Comparison of ENCODE assay signal across 22 cellular contexts in genomic region chr19:44666852-44667251, GRCh38. TPM values are rescaled to one million over a fixed set of nuclear protein-coding genes. Genes with fewer than 3 reads are reported as not detected.
DNase-seq lines count a peak whose midpoint lies in the region; ATAC-seq and TF ChIP-seq lines count a peak whose summit lies in the region.
"Had no signal": no experiment of that assay in that cellular context is flagged by ENCODE, and none has a peak within 500 bp of the region (broad histone marks: within the 10 kb centered on the region; RNA-seq: fewer than 3 reads in every experiment).

No MANE protein-coding gene starts in this region.

- no peaks in the 10 kb centered on the region for H3K27me3 Mint-ChIP-seq in activated CD4-positive, alpha-beta T cell treated with anti-CD3 and anti-CD28 coated beads for 36 hours
- no peaks in the 10 kb centered on the region for H3K27me3 Mint-ChIP-seq in activated CD4-positive, alpha-beta T cell treated with anti-CD3 and anti-CD28 coated beads, Interleukin-2, amount 10 ng/mL, durations not matched to agents 24 days and 14 days
- H3K27me3 Mint-ChIP-seq in activated T-helper 2 cell treated with anti-CD3 and anti-CD28 coated beads, Interferon-gamma antibody, Interleukin-2, Interleukin-4, amounts not matched to agents 10 μg/mL and 5 μg/mL and 100 μg/mL, durations not matched to agents 14 hours and 24 hours and 36 hours (ENCODE audit: low read depth), result no peaks in the 10 kb centered on the region

- WGBS in esophagus squamous epithelium, 2 donors, result 80 to 81% methylated on average over 5 of the region's 5 CpGs

- DNase-seq in activated CD4-positive, alpha-beta T cell treated with anti-CD3 and anti-CD28 coated beads for 36 hours, result no peak
- no peak for DNase-seq in activated CD4-positive, alpha-beta T cell treated with anti-CD3 and anti-CD28 coated beads, Interleukin-2, amount 10 ng/mL, durations not matched to agents 24 days and 14 days
- DNase-seq in KBM-7 (peak; percentile 41), esophagus squamous epithelium (lab: John Stamatoyannopoulos, UW) (no peak)
- no peak for DNase-seq in stimulated activated naive CD8-positive, alpha-beta T cell treated with anti-CD3 and anti-CD28 coated beads, Interleukin-15, Interleukin-2, amounts not matched to agents 100 U/mL and 50 U/mL, for 24 hours
- no peak for DNase-seq in activated T-helper 2 cell treated with anti-CD3 and anti-CD28 coated beads, Interferon-gamma antibody, Interleukin-2, Interleukin-4, amounts not matched to agents 10 μg/mL and 5 μg/mL and 100 μg/mL, durations not matched to agents 14 hours and 24 hours and 36 hours (ENCODE audit: low spot score)
- no peak for DNase-seq in stimulated activated CD4-positive, alpha-beta T cell treated with anti-CD3 and anti-CD28 coated beads, Interleukin-4, amount 100 ng/mL, for 24 hours
- DNase-seq in activated CD4-positive, CD25-positive, alpha-beta regulatory T cell (lab: John Stamatoyannopoulos, UW), result no peak
- DNase-seq: C1 segment of cervical spinal cord; DND-41; GOT3; NCI-H1105; NCI-H1694 treated with DMSO at 0.1 percent for 48 hours; NCI-H345; NCI-H526 treated with DMSO at 0.1 percent for 48 hours; NK-92 treated with Interleukin-12 subunit alpha and Interleukin-12 subunit beta, amount 100 ng/mL, for 24 hours; SHP77 treated with DMSO at 0.1 percent for 48 hours had no signal

- no peaks in the 10 kb centered on the region for H3K27me3 ChIP-seq in esophagus squamous epithelium

- peak overlapping the region in 3 of 4 donors; percentile 28 to 47 (median 37) for H3K27ac ChIP-seq in esophagus squamous epithelium
- H3K27ac ChIP-seq: KMS-11 had no signal

- intact Hi-C loops in activated CD4-positive, alpha-beta T cell treated with anti-CD3 and anti-CD28 coated beads for 36 hours (cut with DNase I, micrococcal nuclease), result no loop called here
- intact Hi-C loops in activated CD4-positive, alpha-beta T cell treated with anti-CD3 and anti-CD28 coated beads, Interleukin-2, amount 10 ng/mL, durations not matched to agents 24 days and 14 days (cut with micrococcal nuclease), result no loop called here
- intact Hi-C loops in esophagus squamous epithelium (cut with DNase I), result no loop called here
- intact Hi-C loops in activated T-helper 2 cell treated with anti-CD3 and anti-CD28 coated beads, Interferon-gamma antibody, Interleukin-2, Interleukin-4, amounts not matched to agents 10 μg/mL and 5 μg/mL and 100 μg/mL, durations not matched to agents 14 hours and 24 hours and 36 hours (cut with micrococcal nuclease), result no loop called here

- no peaks in the 10 kb centered on the region for H3K9me3 ChIP-seq in esophagus squamous epithelium

- no peak overlapping the region for H3K27ac Mint-ChIP-seq in activated CD4-positive, alpha-beta T cell treated with anti-CD3 and anti-CD28 coated beads for 36 hours
- no peak overlapping the region for H3K27ac Mint-ChIP-seq in activated CD4-positive, alpha-beta T cell treated with anti-CD3 and anti-CD28 coated beads, Interleukin-2, amount 10 ng/mL, durations not matched to agents 24 days and 14 days
- H3K27ac Mint-ChIP-seq in activated T-helper 2 cell treated with anti-CD3 and anti-CD28 coated beads, Interferon-gamma antibody, Interleukin-2, Interleukin-4, amounts not matched to agents 10 μg/mL and 5 μg/mL and 100 μg/mL, durations not matched to agents 14 hours and 24 hours and 36 hours, result no peak overlapping the region

- H3K9me3 Mint-ChIP-seq in activated CD4-positive, alpha-beta T cell treated with anti-CD3 and anti-CD28 coated beads for 36 hours (ENCODE audit: low read depth), result no peaks in the 10 kb centered on the region
- H3K9me3 Mint-ChIP-seq in activated CD4-positive, alpha-beta T cell treated with anti-CD3 and anti-CD28 coated beads, Interleukin-2, amount 10 ng/mL, durations not matched to agents 24 days and 14 days, result no peaks in the 10 kb centered on the region
- H3K9me3 Mint-ChIP-seq in activated T-helper 2 cell treated with anti-CD3 and anti-CD28 coated beads, Interferon-gamma antibody, Interleukin-2, Interleukin-4, amounts not matched to agents 10 μg/mL and 5 μg/mL and 100 μg/mL, durations not matched to agents 14 hours and 24 hours and 36 hours, result no peaks in the 10 kb centered on the region

- ATAC-seq in activated CD4-positive, alpha-beta T cell treated with anti-CD3 and anti-CD28 coated beads for 36 hours, result peak; percentile 50
- peak; percentile 24 for ATAC-seq in stimulated activated naive CD8-positive, alpha-beta T cell treated with anti-CD3 and anti-CD28 coated beads, Interleukin-15, Interleukin-2, amounts not matched to agents 100 U/mL and 50 U/mL, for 24 hours
- ATAC-seq: GM12878 had no signal

- no peak overlapping the region for H3K4me3 Mint-ChIP-seq in activated CD4-positive, alpha-beta T cell treated with anti-CD3 and anti-CD28 coated beads for 36 hours
- no peak overlapping the region for H3K4me3 Mint-ChIP-seq in activated CD4-positive, alpha-beta T cell treated with anti-CD3 and anti-CD28 coated beads, Interleukin-2, amount 10 ng/mL, durations not matched to agents 24 days and 14 days
- no peak overlapping the region for H3K4me3 Mint-ChIP-seq in activated T-helper 2 cell treated with anti-CD3 and anti-CD28 coated beads, Interferon-gamma antibody, Interleukin-2, Interleukin-4, amounts not matched to agents 10 μg/mL and 5 μg/mL and 100 μg/mL, durations not matched to agents 14 hours and 24 hours and 36 hours (ENCODE audit: low read depth)

- TF ChIP-seq POLR2A in esophagus squamous epithelium (IDR thresholded peaks at IDR 0.05), result no peak

- peaks cover 4 to 21% (median 4%) of the 10 kb centered on the region in 3 donors for H3K36me3 ChIP-seq in esophagus squamous epithelium

- TF ChIP-seq CTCF in esophagus squamous epithelium (IDR thresholded peaks at IDR 0.05), result no peak

- H3K4me1 Mint-ChIP-seq in activated CD4-positive, alpha-beta T cell treated with anti-CD3 and anti-CD28 coated beads for 36 hours, result no peaks in the 10 kb centered on the region
- H3K4me1 Mint-ChIP-seq in activated CD4-positive, alpha-beta T cell treated with anti-CD3 and anti-CD28 coated beads, Interleukin-2, amount 10 ng/mL, durations not matched to agents 24 days and 14 days, result no peaks in the 10 kb centered on the region
- H3K4me1 Mint-ChIP-seq in activated T-helper 2 cell treated with anti-CD3 and anti-CD28 coated beads, Interferon-gamma antibody, Interleukin-2, Interleukin-4, amounts not matched to agents 10 μg/mL and 5 μg/mL and 100 μg/mL, durations not matched to agents 14 hours and 24 hours and 36 hours (ENCODE audit: low read depth), result no peaks in the 10 kb centered on the region

- peaks cover 0 to 29% (median 7%) of the 10 kb centered on the region in 3 donors for H3K4me1 ChIP-seq in esophagus squamous epithelium

- H3K4me3 ChIP-seq in esophagus squamous epithelium, result no peak overlapping the region
- H3K4me3 ChIP-seq: GM12878 had no signal

- POLR2A ChIA-PET in activated CD4-positive, alpha-beta T cell treated with anti-CD3 and anti-CD28 coated beads for 36 hours (lab: Charles Lee), result no interaction called here

- in situ Hi-C loops in KBM-7 (cut with MboI; ENCODE audit: low pct_unique_long_range_greater_than_20kb, low sequenced_read_pairs), result no loop called here

- no peaks in the 10 kb centered on the region for H3K36me3 Mint-ChIP-seq in activated CD4-positive, alpha-beta T cell treated with anti-CD3 and anti-CD28 coated beads for 36 hours (ENCODE audit: low read depth)
- peaks cover 2% of the 10 kb centered on the region for H3K36me3 Mint-ChIP-seq in activated CD4-positive, alpha-beta T cell treated with anti-CD3 and anti-CD28 coated beads, Interleukin-2, amount 10 ng/mL, durations not matched to agents 24 days and 14 days (ENCODE audit: low read depth)
- peaks cover 2% of the 10 kb centered on the region for H3K36me3 Mint-ChIP-seq in activated T-helper 2 cell treated with anti-CD3 and anti-CD28 coated beads, Interferon-gamma antibody, Interleukin-2, Interleukin-4, amounts not matched to agents 10 μg/mL and 5 μg/mL and 100 μg/mL, durations not matched to agents 14 hours and 24 hours and 36 hours (ENCODE audit: low read depth)

- CTCF ChIA-PET in activated CD4-positive, alpha-beta T cell treated with anti-CD3 and anti-CD28 coated beads for 36 hours (lab: Charles Lee), result no interaction called here

RNA-seq across cellular contexts. Expression of gene CEACAM19, which starts 4.4 kb away (rescaled TPM):
- total RNA-seq in activated CD4-positive, alpha-beta T cell treated with anti-CD3 and anti-CD28 coated beads for 36 hours, result under 1 TPM; 0.56 to 0.73 TPM
- 0.86 and 1.2 TPM in 2 replicates for total RNA-seq in activated CD4-positive, alpha-beta T cell treated with anti-CD3 and anti-CD28 coated beads, Interleukin-2, amount 10 ng/mL, durations not matched to agents 24 days and 14 days
- 1 to 10 TPM; 2.3 to 7.6 (median 4.6) TPM for total RNA-seq in esophagus squamous epithelium
- 1.3 and 1.5 TPM in 2 replicates for total RNA-seq in activated T-helper 2 cell treated with anti-CD3 and anti-CD28 coated beads, Interferon-gamma antibody, Interleukin-2, Interleukin-4, amounts not matched to agents 10 μg/mL and 5 μg/mL and 100 μg/mL, durations not matched to agents 14 hours and 24 hours and 36 hours
- total RNA-seq: OCI-LY7 had no signal

RNA-seq across cellular contexts. Expression of gene PVR, which starts 23.1 kb away (rescaled TPM):
- 10 to 100 TPM; 10.9 to 11.3 TPM for total RNA-seq in activated CD4-positive, alpha-beta T cell treated with anti-CD3 and anti-CD28 coated beads for 36 hours
- 18.5 and 19.1 TPM in 2 replicates for total RNA-seq in activated CD4-positive, alpha-beta T cell treated with anti-CD3 and anti-CD28 coated beads, Interleukin-2, amount 10 ng/mL, durations not matched to agents 24 days and 14 days
- 10 to 100 TPM; 13.2 to 21.9 (median 20.9) TPM for total RNA-seq in esophagus squamous epithelium
- total RNA-seq in activated T-helper 2 cell treated with anti-CD3 and anti-CD28 coated beads, Interferon-gamma antibody, Interleukin-2, Interleukin-4, amounts not matched to agents 10 μg/mL and 5 μg/mL and 100 μg/mL, durations not matched to agents 14 hours and 24 hours and 36 hours, result 24.5 and 25.2 TPM in 2 replicates
- total RNA-seq: OCI-LY7 had no signal

RNA-seq across cellular contexts. Expression of gene CEACAM16, which starts 32.1 kb away (rescaled TPM):
- total RNA-seq in activated CD4-positive, alpha-beta T cell treated with anti-CD3 and anti-CD28 coated beads for 36 hours, result not detected
- not detected in 2 replicates for total RNA-seq in activated CD4-positive, alpha-beta T cell treated with anti-CD3 and anti-CD28 coated beads, Interleukin-2, amount 10 ng/mL, durations not matched to agents 24 days and 14 days
- not detected for total RNA-seq in esophagus squamous epithelium
- not detected in 2 replicates for total RNA-seq in activated T-helper 2 cell treated with anti-CD3 and anti-CD28 coated beads, Interferon-gamma antibody, Interleukin-2, Interleukin-4, amounts not matched to agents 10 μg/mL and 5 μg/mL and 100 μg/mL, durations not matched to agents 14 hours and 24 hours and 36 hours
- total RNA-seq: GM12878, MCF 10A, OCI-LY7, RPMI7951 had no signal

RNA-seq across cellular contexts. Expression of gene IGSF23, which starts 53.5 kb away (rescaled TPM):
- total RNA-seq in activated CD4-positive, alpha-beta T cell treated with anti-CD3 and anti-CD28 coated beads for 36 hours, result not detected
- total RNA-seq in activated CD4-positive, alpha-beta T cell treated with anti-CD3 and anti-CD28 coated beads, Interleukin-2, amount 10 ng/mL, durations not matched to agents 24 days and 14 days, result not detected in 2 replicates
- total RNA-seq in esophagus squamous epithelium, result not detected
- not detected in 2 replicates for total RNA-seq in activated T-helper 2 cell treated with anti-CD3 and anti-CD28 coated beads, Interferon-gamma antibody, Interleukin-2, Interleukin-4, amounts not matched to agents 10 μg/mL and 5 μg/mL and 100 μg/mL, durations not matched to agents 14 hours and 24 hours and 36 hours
- total RNA-seq: GM12878, MCF 10A, OCI-LY7, RPMI7951 had no signal
